In genomic region chr3:130516645-130517512, GRCh38 we compare ENCODE assay signal across 13 cellular contexts. TPM values are rescaled to one million over a fixed set of nuclear protein-coding genes. Genes with fewer than 3 reads are reported as not detected.
DNase-seq lines count a peak whose midpoint lies in the region; ATAC-seq and TF ChIP-seq lines count a peak whose summit lies in the region.
"Had no signal": no experiment of that assay in that cellular context is flagged by ENCODE, and none has a peak within 500 bp of the region (broad histone marks: within the 10 kb centered on the region; RNA-seq: fewer than 3 reads in every experiment).

A gene with protein sequence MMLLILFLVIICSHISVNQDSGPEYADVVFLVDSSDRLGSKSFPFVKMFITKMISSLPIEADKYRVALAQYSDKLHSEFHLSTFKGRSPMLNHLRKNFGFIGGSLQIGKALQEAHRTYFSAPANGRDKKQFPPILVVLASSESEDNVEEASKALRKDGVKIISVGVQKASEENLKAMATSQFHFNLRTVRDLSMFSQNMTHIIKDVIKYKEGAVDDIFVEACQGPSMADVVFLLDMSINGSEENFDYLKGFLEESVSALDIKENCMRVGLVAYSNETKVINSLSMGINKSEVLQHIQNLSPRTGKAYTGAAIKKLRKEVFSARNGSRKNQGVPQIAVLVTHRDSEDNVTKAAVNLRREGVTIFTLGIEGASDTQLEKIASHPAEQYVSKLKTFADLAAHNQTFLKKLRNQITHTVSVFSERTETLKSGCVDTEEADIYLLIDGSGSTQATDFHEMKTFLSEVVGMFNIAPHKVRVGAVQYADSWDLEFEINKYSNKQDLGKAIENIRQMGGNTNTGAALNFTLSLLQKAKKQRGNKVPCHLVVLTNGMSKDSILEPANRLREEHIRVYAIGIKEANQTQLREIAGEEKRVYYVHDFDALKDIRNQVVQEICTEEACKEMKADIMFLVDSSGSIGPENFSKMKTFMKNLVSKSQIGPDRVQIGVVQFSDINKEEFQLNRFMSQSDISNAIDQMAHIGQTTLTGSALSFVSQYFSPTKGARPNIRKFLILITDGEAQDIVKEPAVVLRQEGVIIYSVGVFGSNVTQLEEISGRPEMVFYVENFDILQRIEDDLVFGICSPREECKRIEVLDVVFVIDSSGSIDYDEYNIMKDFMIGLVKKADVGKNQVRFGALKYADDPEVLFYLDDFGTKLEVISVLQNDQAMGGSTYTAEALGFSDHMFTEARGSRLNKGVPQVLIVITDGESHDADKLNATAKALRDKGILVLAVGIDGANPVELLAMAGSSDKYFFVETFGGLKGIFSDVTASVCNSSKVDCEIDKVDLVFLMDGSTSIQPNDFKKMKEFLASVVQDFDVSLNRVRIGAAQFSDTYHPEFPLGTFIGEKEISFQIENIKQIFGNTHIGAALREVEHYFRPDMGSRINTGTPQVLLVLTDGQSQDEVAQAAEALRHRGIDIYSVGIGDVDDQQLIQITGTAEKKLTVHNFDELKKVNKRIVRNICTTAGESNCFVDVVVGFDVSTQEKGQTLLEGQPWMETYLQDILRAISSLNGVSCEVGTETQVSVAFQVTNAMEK (N-terminal part only) (plus strand): TSS chr3:130517177. CDS start chr3:130560365, 43,188 bp downstream.

- in situ Hi-C loops in G401 (cut with HindIII; ENCODE audit: low sequenced_read_pairs), result no loop called here

- H3K27ac ChIP-seq in coronary artery, result no peak within 1 kb of the TSS
- H3K27ac ChIP-seq in SJCRH30, result no peak within 1 kb of the TSS
- no peak within 1 kb of the TSS for H3K27ac ChIP-seq in osteoblast (ENCODE audit: low read depth, low read length)

- no peaks in the 10 kb centered on the region for H3K79me2 ChIP-seq in osteoblast (ENCODE audit: insufficient read depth, low read length)

- no peaks in the 10 kb centered on the region for H3K4me1 Mint-ChIP-seq in stimulated activated memory B cell treated with anti-CD40 and anti-IgM and Interleukin-4, amounts not matched to agents 10 μg/mL and 1 μg/mL and 100 μg/mL, for 72 hours

- H3K27me3 Mint-ChIP-seq in stimulated activated memory B cell treated with anti-CD40 and anti-IgM and Interleukin-4, amounts not matched to agents 10 μg/mL and 1 μg/mL and 100 μg/mL, for 72 hours, result peaks cover 42% of the 10 kb centered on the region

- no peaks in the 10 kb centered on the region for H4K20me1 ChIP-seq in osteoblast (ENCODE audit: insufficient read depth, low read length)

- no peak within 1 kb of the TSS for H3K4me3 Mint-ChIP-seq in stimulated activated memory B cell treated with anti-CD40 and anti-IgM and Interleukin-4, amounts not matched to agents 10 μg/mL and 1 μg/mL and 100 μg/mL, for 72 hours

- no peaks in the 10 kb centered on the region for H3K36me3 Mint-ChIP-seq in stimulated activated memory B cell treated with anti-CD40 and anti-IgM and Interleukin-4, amounts not matched to agents 10 μg/mL and 1 μg/mL and 100 μg/mL, for 72 hours

- TF ChIP-seq CTCF in coronary artery (IDR thresholded peaks at IDR 0.05) (no peak), osteoblast (IDR thresholded peaks at IDR 0.05; ENCODE audit: extremely low read depth, low read depth, low read length) (no peak)

- H2AFZ ChIP-seq in osteoblast (ENCODE audit: low read length), result no peak within 1 kb of the TSS

- peak; percentile 49 for ATAC-seq in stimulated activated memory B cell treated with anti-CD40 and anti-IgM and Interleukin-4, amounts not matched to agents 10 μg/mL and 1 μg/mL and 100 μg/mL, for 72 hours
- ATAC-seq: activated naive CD4-positive, alpha-beta T cell treated with anti-CD3 and anti-CD28 coated beads, Interleukin-2, amount 50 U/mL, for 72 hours; left colon; sciatic nerve had no signal

- H3K4me2 ChIP-seq in osteoblast (ENCODE audit: insufficient read depth, low read length), result no peak within 1 kb of the TSS

- H3K9ac ChIP-seq in NT2/D1 (ENCODE audit: insufficient read length, low read depth), result peak within 1 kb of the TSS; percentile 71

- H3K9me3 Mint-ChIP-seq in stimulated activated memory B cell treated with anti-CD40 and anti-IgM and Interleukin-4, amounts not matched to agents 10 μg/mL and 1 μg/mL and 100 μg/mL, for 72 hours, result peaks cover 4% of the 10 kb centered on the region

- no peak for DNase-seq in NT2/D1 (ENCODE audit: low read depth, low spot score)
- no peak for DNase-seq in coronary artery (ENCODE audit: low spot score)
- DNase-seq in islet precursor cell, result peak; percentile 61
- no peak for DNase-seq in SJCRH30
- DNase-seq in G401 (ENCODE audit: low spot score), result no peak
- DNase-seq in osteoblast (ENCODE audit: insufficient read length, low spot score, missing footprints), result no peak
- DNase-seq: activated CD4-positive, alpha-beta T cell treated with anti-CD3 and anti-CD28 coated beads, Interleukin-2, amount 50 U/mL, for 4 hours; DMS79 treated with DMSO at 0.1 percent for 48 hours; left colon; NCI-H2227 treated with DMSO at 0.1 percent for 48 hours had no signal

- H3K4me3 ChIP-seq in NT2/D1 (ENCODE audit: insufficient read length, low read depth), result peak within 1 kb of the TSS; percentile 65
- peak within 1 kb of the TSS; percentile 58 for H3K4me3 ChIP-seq in coronary artery
- H3K4me3 ChIP-seq in SJCRH30, result no peak within 1 kb of the TSS
- H3K4me3 ChIP-seq in osteoblast (ENCODE audit: insufficient read depth, low read length), result no peak within 1 kb of the TSS

- no peak within 1 kb of the TSS for H3K27ac Mint-ChIP-seq in stimulated activated memory B cell treated with anti-CD40 and anti-IgM and Interleukin-4, amounts not matched to agents 10 μg/mL and 1 μg/mL and 100 μg/mL, for 72 hours
- H3K27ac Mint-ChIP-seq: activated naive CD4-positive, alpha-beta T cell treated with anti-CD3 and anti-CD28 coated beads, Interleukin-2, amount 50 U/mL, for 72 hours had no signal

- H3K9me3 ChIP-seq in NT2/D1 (ENCODE audit: insufficient read depth, low read length) (no peaks in the 10 kb centered on the region), SJCRH30 (replicated peaks) (no peaks in the 10 kb centered on the region), osteoblast (ENCODE audit: low read depth, low read length) (no peaks in the 10 kb centered on the region)

- H3K4me1 ChIP-seq in NT2/D1 (ENCODE audit: insufficient read depth, insufficient read length) (no peaks in the 10 kb centered on the region), SJCRH30 (no peaks in the 10 kb centered on the region), osteoblast (ENCODE audit: insufficient read depth, low read length) (no peaks in the 10 kb centered on the region)

- H3K27me3 ChIP-seq in NT2/D1 (ENCODE audit: insufficient read depth, insufficient read length) (peaks cover 42% of the 10 kb centered on the region), SJCRH30 (peaks cover 7% of the 10 kb centered on the region; the same call in 1 of the 2 replicates), osteoblast (ENCODE audit: insufficient read depth, low read length) (peaks cover 3% of the 10 kb centered on the region)

- no peaks in the 10 kb centered on the region for H3K36me3 ChIP-seq in NT2/D1 (ENCODE audit: insufficient read depth, insufficient read length, low read length)
- no peaks in the 10 kb centered on the region for H3K36me3 ChIP-seq in SJCRH30
- no peaks in the 10 kb centered on the region for H3K36me3 ChIP-seq in osteoblast (ENCODE audit: insufficient read depth, low read length)

RNA-seq across cellular contexts. Expression of the gene that starts here (rescaled TPM):
- 0.06 and 0.08 TPM in 2 replicates for total RNA-seq in SJCRH30 (2014; rRNA removed; shearing (Covaris generic))
- total RNA-seq in G401 (2014; rRNA removed; shearing (Covaris generic)), result not detected in 2 replicates
- under 0.01 TPM in 2 replicates for total RNA-seq in osteoblast
- total RNA-seq: activated naive CD4-positive, alpha-beta T cell treated with anti-CD3 and anti-CD28 coated beads, Interleukin-2, amount 50 U/mL, for 72 hours; left colon had no signal

Comparison
In these comparisons a context has a peak if more than half of its experiments do, and no peak if none do; other contexts are left out.
1. H3K4me3 ChIP-seq: peak in NT2/D1 (single experiment) and coronary artery (single experiment); none in SJCRH30 (single experiment) and osteoblast (single experiment).